Comparison of ENCODE assay signal across 9 cellular contexts in genomic region chr6:6987749-6988148, GRCh38.
"Had no signal": no experiment of that assay in that cellular context is flagged by ENCODE, and none has a peak within 500 bp of the region (broad histone marks: within the 10 kb centered on the region; RNA-seq: fewer than 3 reads in every experiment).

No MANE protein-coding gene starts in this region.

- H3K9me3 ChIP-seq: gastroesophageal sphincter, upper lobe of left lung had no signal

- H3K36me3 ChIP-seq: gastroesophageal sphincter, upper lobe of left lung had no signal

- H3K4me1 ChIP-seq: gastroesophageal sphincter had no signal

- ATAC-seq: gastroesophageal sphincter; right cardiac atrium; stimulated activated effector memory CD8-positive, alpha-beta T cell treated with anti-CD3 and anti-CD28 coated beads, Interleukin-12 subunit alpha, Interleukin-12 subunit beta, amount 100 ng/mL, for 72 hours had no signal

- H3K4me3 ChIP-seq: gastroesophageal sphincter, smooth muscle cell, upper lobe of left lung had no signal

- H3K27me3 ChIP-seq: gastroesophageal sphincter, upper lobe of left lung had no signal

- DNase-seq: activated CD4-positive, alpha-beta memory T cell treated with anti-CD3 and anti-CD28 coated beads for 36 hours; activated CD4-positive, alpha-beta T cell treated with anti-CD3 and anti-CD28 coated beads for 1 hour; activated gamma-delta T cell; activated T-cell treated with anti-CD3 and anti-CD28 coated beads, Interleukin-2, amount 50 U/mL, for 48 hours; right cardiac atrium; upper lobe of left lung had no signal

- H3K4me2 ChIP-seq: smooth muscle cell had no signal

- H3K27ac ChIP-seq: gastroesophageal sphincter, upper lobe of left lung had no signal
